18 cellular contexts compared by ENCODE assay signal in the genomic region with DNA sequence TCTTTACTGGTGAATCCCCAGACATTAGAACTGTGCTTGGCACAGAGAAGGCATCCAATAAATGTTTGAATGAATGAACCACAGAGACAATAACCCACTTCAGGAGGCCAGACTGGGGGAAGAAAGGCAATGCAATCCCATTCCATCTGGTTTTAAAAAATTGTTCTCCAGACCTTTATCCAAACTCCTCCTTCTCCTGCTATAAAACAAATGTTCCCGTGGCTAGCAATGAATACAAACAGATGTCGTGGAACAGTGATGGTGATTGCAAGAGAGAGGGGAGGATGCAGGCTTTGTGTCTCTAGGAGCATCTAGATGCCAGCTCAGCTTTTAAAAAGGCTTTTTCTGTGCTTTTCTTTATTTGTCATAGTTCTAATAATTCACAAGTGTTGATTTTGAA. TPM values are rescaled to one million over a fixed set of nuclear protein-coding genes. Genes with fewer than 3 reads are reported as not detected.
DNase-seq lines count a peak whose midpoint lies in the region; ATAC-seq and TF ChIP-seq lines count a peak whose summit lies in the region.
"Had no signal": no experiment of that assay in that cellular context is flagged by ENCODE, and none has a peak within 500 bp of the region (broad histone marks: within the 10 kb centered on the region; RNA-seq: fewer than 3 reads in every experiment).

No MANE protein-coding gene starts in this region.

- no peak for TF ChIP-seq POLR2A in thyroid gland (IDR thresholded peaks at IDR 0.05)

- H3K4me3 ChIP-seq in SK-N-SH (ENCODE audit: low read depth in 2 of 2, low read length in 1 of 2) (no peak overlapping the region), thyroid gland (replicated peaks in 1 of 3) (no peak overlapping the region)
- H3K4me3 ChIP-seq: smooth muscle cell, testis had no signal

- no peaks in the 10 kb centered on the region for H3K9me3 ChIP-seq in SK-N-SH
- H3K9me3 ChIP-seq in thyroid gland: no peaks in the 10 kb centered on the region
- H3K9me3 ChIP-seq: testis had no signal

- intact Hi-C loops in thyroid gland (cut with DNase I): no loop called here

- H3K4me1 ChIP-seq in SK-N-SH (ENCODE audit: control insufficient read depth in 1 of 2, insufficient read depth in 2 of 2, low read depth in 1 of 2, low read length in 1 of 2) (no peaks in the 10 kb centered on the region), thyroid gland (no peaks in the 10 kb centered on the region)
- H3K4me1 ChIP-seq: testis had no signal

- H3F3A ChIP-seq in SK-N-SH (replicated peaks; ENCODE audit: insufficient read depth): no peaks in the 10 kb centered on the region

- no peak for TF ChIP-seq RAD21 in SK-N-SH (IDR thresholded peaks at IDR 0.05; ENCODE audit: low read length)

- ATAC-seq in GM21360 (IDR thresholded peaks at IDR 0.05; ENCODE audit: unreplicated experiment): no peak
- ATAC-seq: naive thymus-derived CD8-positive, alpha-beta T cell had no signal

- WGBS in SK-N-SH (ENCODE audit: low lambda C conversion rate): 30% methylated on average over 2 of the region's 2 CpGs
- WGBS in thyroid gland, 2 donors: 49 to 56% methylated on average over 2 of the region's 2 CpGs

- H3K36me3 ChIP-seq in SK-N-SH (replicated peaks in 1 of 2; ENCODE audit: control insufficient read depth in 1 of 2, insufficient read depth in 2 of 2, low read length in 1 of 2) (no peaks in the 10 kb centered on the region), thyroid gland (no peaks in the 10 kb centered on the region)

- no peak overlapping the region for H2AFZ ChIP-seq in SK-N-SH (ENCODE audit: low read depth)

- no peak for TF ChIP-seq CTCF in SK-N-SH (IDR thresholded peaks at IDR 0.05)
- no peak for TF ChIP-seq CTCF in thyroid gland (IDR thresholded peaks at IDR 0.05)

- H3K9ac ChIP-seq in SK-N-SH: no peak overlapping the region

- no peaks in the 10 kb centered on the region for H4K20me1 ChIP-seq in SK-N-SH (ENCODE audit: insufficient read depth)

- H3K79me2 ChIP-seq in SK-N-SH (ENCODE audit: insufficient read depth): no peaks in the 10 kb centered on the region

- POLR2A ChIA-PET in SK-N-SH (lab: Yijun Ruan, JAX): no interaction called here

- no peak overlapping the region for H3K27ac ChIP-seq in SK-N-SH (ENCODE audit: low read depth in 2 of 2, low read length in 1 of 2)
- H3K27ac ChIP-seq in thyroid gland: no peak overlapping the region
- H3K27ac ChIP-seq: testis had no signal

- H3K4me2 ChIP-seq in SK-N-SH: no peak overlapping the region
- H3K4me2 ChIP-seq: smooth muscle cell had no signal

- CTCF ChIA-PET in SK-N-SH (lab: Yijun Ruan, JAX): interaction anchor here (1.6 kb wide), 1 partner anchor 164 kb away, joined by 4 read pairs; no protein-coding TSS in a partner anchor

- no peak for TF ChIP-seq EP300 in SK-N-SH (IDR thresholded peaks at IDR 0.05; ENCODE audit: borderline replicate concordance in 1 of 2, low read depth in 1 of 2, low read length in 1 of 2)

- H3K9me2 ChIP-seq in SK-N-SH: no peaks in the 10 kb centered on the region

- no peaks in the 10 kb centered on the region for H3K27me3 ChIP-seq in SK-N-SH (ENCODE audit: insufficient read depth)
- H3K27me3 ChIP-seq in thyroid gland: no peaks in the 10 kb centered on the region
- H3K27me3 ChIP-seq: testis had no signal

- peak; percentile 40 for DNase-seq in Ammon's horn (ENCODE audit: low spot score)
- peak; percentile 82 for DNase-seq in GM04504 (ENCODE audit: low read depth)
- DNase-seq in SK-N-SH: no peak
- peak; percentile 33 for DNase-seq in left kidney (ENCODE audit: low read depth, low spot score)
- DNase-seq in thyroid gland: no peak
- DNase-seq in effector CD4-positive, alpha-beta T cell: no peak
- DNase-seq: activated T-cell treated with anti-CD3 and anti-CD28 coated beads, Interleukin-2, amount 50 U/mL, for 1 hour; CD4-positive, CD25-positive, alpha-beta regulatory T cell; cortex of kidney; head of caudate nucleus; HFFc6; naive thymus-derived CD8-positive, alpha-beta T cell; NCI-H2029; NK-92 treated with Interleukin-12 subunit alpha and Interleukin-12 subunit beta, amount 100 ng/mL, for 24 hours; testis had no signal

TF ChIP-seq in SK-N-SH, 30 proteins besides CTCF, POLR2A, EP300 and RAD21:
- TF ChIP-seq MAX (IDR thresholded peaks at IDR 0.05; ENCODE audit: low read depth) (no peak), ELF1 (IDR thresholded peaks at IDR 0.05) (no peak), CHD2 (IDR thresholded peaks at IDR 0.05; ENCODE audit: low read length, partially characterized antibody) (no peak), FOXM1 (IDR thresholded peaks at IDR 0.05; ENCODE audit: low read depth) (no peak), TCF12 (IDR thresholded peaks at IDR 0.05) (peak; percentile 33; the same call in 1 of the 2 replicates)

RNA-seq across cellular contexts. Expression of gene TNFSF15, which starts 59.2 kb away (rescaled TPM):
- polyA plus RNA-seq in SK-N-SH (2012; rRNA removed): 0.64 and 0.86 TPM in 2 replicates
- 0.73 and 0.75 TPM in 2 replicates for polyA plus RNA-seq in SK-N-SH (2012; cell fraction: cytosol; rRNA removed)
- 0.23 and 0.77 TPM in 2 replicates for polyA plus RNA-seq in SK-N-SH (2012; cell fraction: nucleus; rRNA removed)
- 1 to 10 TPM; 1.1 to 4.3 (median 2.6) TPM for total RNA-seq in thyroid gland
- total RNA-seq: CD4-positive, CD25-positive, alpha-beta regulatory T cell; Daoy; naive thymus-derived CD8-positive, alpha-beta T cell had no signal
- polyA plus RNA-seq: CD4-positive, CD25-positive, alpha-beta regulatory T cell; naive thymus-derived CD8-positive, alpha-beta T cell had no signal

Comparison
In these comparisons a context has a peak if more than half of its experiments do, and no peak if none do; other contexts are left out.
1. DNase-seq: peak in Ammon's horn (single experiment), GM04504 (single experiment) and left kidney (single experiment); none in SK-N-SH (single experiment), thyroid gland (0 of 2) and effector CD4-positive, alpha-beta T cell (single experiment).